In genomic region chr13:75494491-75494890, GRCh38 we compare ENCODE assay signal across 16 cellular contexts. TPM values are rescaled to one million over a fixed set of nuclear protein-coding genes. Genes with fewer than 3 reads are reported as not detected.
A peak's percentile ranks its signal among the peaks of the same experiment; 100 is the strongest.
DNase-seq lines count a peak whose midpoint lies in the region; TF ChIP-seq lines count a peak whose summit lies in the region.
"Had no signal": no experiment of that assay in that cellular context is flagged by ENCODE, and none has a peak within 500 bp of the region (broad histone marks: within the 10 kb centered on the region; RNA-seq: fewer than 3 reads in every experiment).

No MANE protein-coding gene starts in this region.

- no peak overlapping the region for H3K9ac ChIP-seq in smooth muscle cell (ENCODE audit: low read depth)

- no peaks in the 10 kb centered on the region for H4K20me1 ChIP-seq in smooth muscle cell (ENCODE audit: low read depth)

- POLR2A ChIA-PET in A673 (lab: Charles Lee; ENCODE audit: low non-redundant PET) = no interaction called here

- TF ChIP-seq CTCF in epithelial cell of esophagus (IDR thresholded peaks at IDR 0.05; ENCODE audit: insufficient read depth, low read depth, low read length, missing control alignments) (no peak), smooth muscle cell (IDR thresholded peaks at IDR 0.05; ENCODE audit: borderline replicate concordance, insufficient read depth, poor library complexity, severe bottlenecking) (no peak), GM13976 (IDR thresholded peaks at IDR 0.05; ENCODE audit: borderline replicate concordance, control extremely low read depth, extremely low read depth, insufficient read depth, missing control alignments) (no peak), A673 (conservative IDR thresholded peaks at IDR 0.05; ENCODE audit: low read depth, low read length) (no peak)

- H2AFZ ChIP-seq in smooth muscle cell (ENCODE audit: low read depth) = no peak overlapping the region

- in situ Hi-C loops in GM13976 (cut with MboI; ENCODE audit: low sequenced_read_pairs, unreplicated experiment) = no loop called here

- H3K9me3 ChIP-seq in smooth muscle cell (replicated peaks; ENCODE audit: low read depth) (no peaks in the 10 kb centered on the region), A673 (ENCODE audit: low read depth, low read length, poor library complexity, severe bottlenecking) (no peaks in the 10 kb centered on the region)
- H3K9me3 ChIP-seq: Peyer's patch had no signal

- DNase-seq in GM03348 (ENCODE audit: low spot score) (peak; percentile 30), NCI-H226 (peak; percentile 37), epithelial cell of esophagus (ENCODE audit: low read depth) (peak; percentile 5), smooth muscle cell (lab: John Stamatoyannopoulos, UW; ENCODE audit: unreplicated experiment) (no peak), mucosa of gallbladder (ENCODE audit: low spot score) (no peak), GM13976 (ENCODE audit: low spot score) (no peak), A673 (ENCODE audit: low spot score) (no peak)
- DNase-seq: C1 segment of cervical spinal cord, DMS 273 treated with DMSO at 0.1 percent for 48 hours, HCEC 1CT, NCI-H1092 treated with DMSO at 0.1 percent for 48 hours, NCI-H1694, NCI-H524, Peyer's patch, T-cell had no signal

- H3K4me3 ChIP-seq in epithelial cell of esophagus (ENCODE audit: low read length) (no peak overlapping the region), smooth muscle cell (no peak overlapping the region), A673 (ENCODE audit: low read depth, low read length, poor library complexity, severe bottlenecking) (no peak overlapping the region)
- H3K4me3 ChIP-seq: K562, Peyer's patch had no signal

- no peaks in the 10 kb centered on the region for H3F3A ChIP-seq in smooth muscle cell (ENCODE audit: low read depth)

- no peak overlapping the region for H3K4me2 ChIP-seq in smooth muscle cell

- H3K27me3 ChIP-seq in smooth muscle cell (ENCODE audit: low read depth) (no peaks in the 10 kb centered on the region), A673 (replicated peaks; ENCODE audit: insufficient read depth, low read depth, low read length, poor library complexity) (no peaks in the 10 kb centered on the region)
- H3K27me3 ChIP-seq: Peyer's patch had no signal

- WGBS in smooth muscle cell (ENCODE audit: low lambda C conversion rate) = 56% methylated on average over 1 of the region's 1 CpG

- BruUV-seq in A673 (replicated peaks; lab: Mats Ljungman, UMichigan) = no TSS peak

- no peaks in the 10 kb centered on the region for H3K79me2 ChIP-seq in smooth muscle cell (ENCODE audit: low read depth)

- H3K27ac ChIP-seq in smooth muscle cell (ENCODE audit: low read depth) = peak overlapping the region; percentile 24
- H3K27ac ChIP-seq in A673 (ENCODE audit: low read depth, low read length, poor library complexity, severe bottlenecking) = no peak overlapping the region
- H3K27ac ChIP-seq: Peyer's patch had no signal

- no peaks in the 10 kb centered on the region for H3K36me3 ChIP-seq in smooth muscle cell (ENCODE audit: low read depth)
- no peaks in the 10 kb centered on the region for H3K36me3 ChIP-seq in A673 (ENCODE audit: insufficient read depth, low read length, poor library complexity, severe bottlenecking)
- H3K36me3 ChIP-seq: Peyer's patch had no signal

- H3K4me1 ChIP-seq in smooth muscle cell (ENCODE audit: low read depth) = no peaks in the 10 kb centered on the region
- H3K4me1 ChIP-seq in A673 (ENCODE audit: insufficient read depth, low read length, poor library complexity, severe bottlenecking) = no peaks in the 10 kb centered on the region
- H3K4me1 ChIP-seq: Peyer's patch had no signal

- CTCF ChIA-PET in A673 (lab: Charles Lee) = no interaction called here

- intact Hi-C loops in A673 (cut with micrococcal nuclease; ENCODE audit: unreplicated experiment) = no loop called here

RNA-seq across cellular contexts. Expression of gene TBC1D4, which starts 12.5 kb away (rescaled TPM):
- total RNA-seq in smooth muscle cell (21.9 and 22.4 TPM in 2 replicates), mucosa of gallbladder (36.6 TPM), A673 (2021) (9.8 and 10.6 TPM in 2 replicates)
- polyA plus RNA-seq in smooth muscle cell = 6.4 and 7.7 TPM in 2 replicates

RNA-seq across cellular contexts. Expression of gene COMMD6, which starts 43.1 kb away (rescaled TPM):
- total RNA-seq in smooth muscle cell = 181 and 291 TPM in 2 replicates
- 270 and 284 TPM in 2 replicates for polyA plus RNA-seq in smooth muscle cell
- 207 TPM for total RNA-seq in mucosa of gallbladder
- total RNA-seq in A673 (2021) = 60.4 and 65.7 TPM in 2 replicates

RNA-seq across cellular contexts. Expression of gene UCHL3, which starts 55.1 kb away (rescaled TPM):
- total RNA-seq in smooth muscle cell (45.6 and 50.9 TPM in 2 replicates), mucosa of gallbladder (21.0 TPM), A673 (2021) (41.3 and 54.7 TPM in 2 replicates)
- 47.3 and 76.7 TPM in 2 replicates for polyA plus RNA-seq in smooth muscle cell

Comparison
In these comparisons a context has a peak if more than half of its experiments do, and no peak if none do; other contexts are left out.
1. DNase-seq: peak in GM03348 (single experiment), NCI-H226 (single experiment) and epithelial cell of esophagus (single experiment); none in smooth muscle cell (single experiment), mucosa of gallbladder (single experiment), GM13976 (single experiment) and A673 (single experiment).